ENCODE assay signal across 12 cellular contexts in the genomic region with DNA sequence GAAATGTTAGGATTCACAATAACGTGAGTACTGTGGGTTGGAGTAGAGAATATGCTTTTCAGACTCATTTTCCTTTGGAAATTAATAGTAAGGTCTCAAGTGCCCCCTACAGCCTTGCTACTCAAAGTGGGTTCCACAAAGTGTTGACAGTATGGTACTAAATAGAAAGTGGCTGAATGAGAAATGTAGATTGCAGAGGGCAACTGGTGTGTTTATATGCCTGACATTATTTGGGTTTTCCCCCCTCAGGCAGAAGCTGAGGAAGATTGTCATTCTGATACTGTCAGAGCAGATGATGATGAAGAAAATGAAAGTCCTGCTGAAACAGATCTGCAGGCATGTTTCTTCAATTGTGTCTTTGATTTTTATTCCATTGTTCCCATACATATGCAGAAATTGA. TPM values are rescaled to one million over a fixed set of nuclear protein-coding genes. Genes with fewer than 3 reads are reported as not detected.
DNase-seq lines count a peak whose midpoint lies in the region; ATAC-seq and TF ChIP-seq lines count a peak whose summit lies in the region.
"Had no signal": no experiment of that assay in that cellular context is flagged by ENCODE, and none has a peak within 500 bp of the region (broad histone marks: within the 10 kb centered on the region; RNA-seq: fewer than 3 reads in every experiment).

No MANE protein-coding gene starts in this region.

- H3K27me3 ChIP-seq in BE2C = no peaks in the 10 kb centered on the region
- no peaks in the 10 kb centered on the region for H3K27me3 ChIP-seq in endodermal cell (ENCODE audit: control insufficient read depth, insufficient read depth, low read length, poor library complexity, severe bottlenecking)

- peak; percentile 87 for ATAC-seq in GM18520 (IDR thresholded peaks at IDR 0.05; ENCODE audit: unreplicated experiment)
- peak; percentile 74 for ATAC-seq in HG02852 (IDR thresholded peaks at IDR 0.05; ENCODE audit: unreplicated experiment)
- ATAC-seq in activated T-helper 17 cell treated with anti-CD3 and anti-CD28 coated beads, Interleukin-2, amount 50 U/mL, for 72 hours (replicated peaks) = peak; percentile 99

- no peaks in the 10 kb centered on the region for H3K27me3 Mint-ChIP-seq in activated T-helper 17 cell treated with anti-CD3 and anti-CD28 coated beads, Interleukin-2, amount 50 U/mL, for 72 hours
- no peaks in the 10 kb centered on the region for H3K27me3 Mint-ChIP-seq in endodermal cell (ENCODE audit: insufficient read depth)
- H3K27me3 Mint-ChIP-seq: T-cell had no signal

- peaks cover 54% of the 10 kb centered on the region for H3K36me3 Mint-ChIP-seq in activated T-helper 17 cell treated with anti-CD3 and anti-CD28 coated beads, Interleukin-2, amount 50 U/mL, for 72 hours (ENCODE audit: low read depth)
- H3K36me3 Mint-ChIP-seq in endodermal cell (ENCODE audit: low read depth) = peaks cover 28% of the 10 kb centered on the region

- no peak overlapping the region for H3K9ac ChIP-seq in endodermal cell (ENCODE audit: extremely low read depth, low read length, poor library complexity, severe bottlenecking)

- H3K4me1 ChIP-seq in BE2C (peaks cover 23% of the 10 kb centered on the region), endodermal cell (ENCODE audit: control insufficient read depth, insufficient read depth, low read length) (no peaks in the 10 kb centered on the region)

- WGBS in endodermal cell (ENCODE audit: insufficient coverage in 1 of 2, insufficient read length in 1 of 2), 2 experiments = 96 to 100% methylated on average over 1 of the region's 1 CpG

- peaks cover 18% of the 10 kb centered on the region for H3K4me1 Mint-ChIP-seq in activated T-helper 17 cell treated with anti-CD3 and anti-CD28 coated beads, Interleukin-2, amount 50 U/mL, for 72 hours
- peaks cover 9% of the 10 kb centered on the region for H3K4me1 Mint-ChIP-seq in endodermal cell

- H3K36me3 ChIP-seq in BE2C (peaks cover 4% of the 10 kb centered on the region), endodermal cell (ENCODE audit: control insufficient read depth, insufficient read depth, low read length) (peaks cover 40% of the 10 kb centered on the region)

- H3K4me3 ChIP-seq in BE2C (ENCODE audit: low read depth, low read length) = no peak overlapping the region
- no peak overlapping the region for H3K4me3 ChIP-seq in endodermal cell (ENCODE audit: low read length)

- no peaks in the 10 kb centered on the region for H3K9me3 Mint-ChIP-seq in activated T-helper 17 cell treated with anti-CD3 and anti-CD28 coated beads, Interleukin-2, amount 50 U/mL, for 72 hours
- H3K9me3 Mint-ChIP-seq in endodermal cell = no peaks in the 10 kb centered on the region
- H3K9me3 Mint-ChIP-seq: neural crest cell, T-cell had no signal

- peak overlapping the region; percentile 66 for H3K4me3 Mint-ChIP-seq in activated T-helper 17 cell treated with anti-CD3 and anti-CD28 coated beads, Interleukin-2, amount 50 U/mL, for 72 hours
- H3K4me3 Mint-ChIP-seq in endodermal cell = no peak overlapping the region
- H3K4me3 Mint-ChIP-seq: neural crest cell, T-cell had no signal

- DNase-seq in BE2C (peak; percentile 7), AG08395 (ENCODE audit: low spot score) (no peak), LoVo (ENCODE audit: low spot score) (no peak), endodermal cell (no peak), AG08396 (ENCODE audit: low spot score) (no peak)
- DNase-seq: HCEC 1CT, NCI-H1694, T-cell had no signal

- H3K27ac Mint-ChIP-seq in activated T-helper 17 cell treated with anti-CD3 and anti-CD28 coated beads, Interleukin-2, amount 50 U/mL, for 72 hours = no peak overlapping the region
- H3K27ac Mint-ChIP-seq in endodermal cell = no peak overlapping the region
- H3K27ac Mint-ChIP-seq: T-cell had no signal

- TF ChIP-seq CTCF in BE2C (IDR thresholded peaks at IDR 0.05; ENCODE audit: low read depth, low read length) = peak; percentile 37
- TF ChIP-seq CTCF in endodermal cell (conservative IDR thresholded peaks at IDR 0.05) = no peak

- no peak overlapping the region for H3K27ac ChIP-seq in endodermal cell (ENCODE audit: low read depth, low read length)

- no peaks in the 10 kb centered on the region for H3K9me3 ChIP-seq in BE2C
- no peaks in the 10 kb centered on the region for H3K9me3 ChIP-seq in endodermal cell (ENCODE audit: control insufficient read depth, low read length)

RNA-seq across cellular contexts. Expression of a gene that starts 5.6 kb away (rescaled TPM):
- polyA plus RNA-seq in BE2C (2012; ENCODE audit: insufficient read depth, insufficient read length, low read depth) = 85.9 TPM
- 10 to 100 TPM; 53.2 to 58.2 TPM for total RNA-seq in activated T-helper 17 cell treated with anti-CD3 and anti-CD28 coated beads, Interleukin-2, amount 50 U/mL, for 72 hours
- 10 to 100 TPM; 49.6 to 65.3 TPM for total RNA-seq in endodermal cell
- 33.4 TPM for polyA plus RNA-seq in endodermal cell (2013, experiment 1 of 2)
- 27.3 TPM for polyA plus RNA-seq in endodermal cell (2013, experiment 2 of 2)

RNA-seq across cellular contexts. Expression of a gene that starts 9.2 kb away (rescaled TPM):
- 4.8 TPM for polyA plus RNA-seq in BE2C (2012; ENCODE audit: insufficient read depth, insufficient read length, low read depth)
- 1 to 10 TPM; 3.8 to 6.2 TPM for total RNA-seq in activated T-helper 17 cell treated with anti-CD3 and anti-CD28 coated beads, Interleukin-2, amount 50 U/mL, for 72 hours
- 1 to 10 TPM; 8.1 to 8.9 TPM for total RNA-seq in endodermal cell
- polyA plus RNA-seq in endodermal cell (2013, experiment 1 of 2) = 12.4 TPM
- 13.2 TPM for polyA plus RNA-seq in endodermal cell (2013, experiment 2 of 2)
